In genomic region chr14:86035882-86036281, GRCh38 we compare ENCODE assay signal across 9 cellular contexts.
A peak's percentile ranks its signal among the peaks of the same experiment; 100 is the strongest.
DNase-seq lines count a peak whose midpoint lies in the region; ATAC-seq, FAIRE-seq and TF ChIP-seq lines count a peak whose summit lies in the region.
"Had no signal": no experiment of that assay in that cellular context is flagged by ENCODE, and none has a peak within 500 bp of the region (broad histone marks: within the 10 kb centered on the region; RNA-seq: fewer than 3 reads in every experiment).

No MANE protein-coding gene starts in this region.

- ATAC-seq in HG03460 (IDR thresholded peaks at IDR 0.05; ENCODE audit: unreplicated experiment): peak; percentile 76

- H3K4me3 ChIP-seq in AG09309 (ENCODE audit: control insufficient read depth, low read depth, low read length) (no peak overlapping the region), choroid plexus epithelial cell (ENCODE audit: low read depth, low read length) (no peak overlapping the region)
- H3K4me3 ChIP-seq: adrenal gland had no signal

- TF ChIP-seq CTCF in AG09309 (IDR thresholded peaks at IDR 0.05; ENCODE audit: control insufficient read depth, insufficient read depth, low read depth, low read length, missing control alignments) (peak; percentile 30), choroid plexus epithelial cell (conservative IDR thresholded peaks at IDR 0.05; ENCODE audit: low read depth, low read length) (peak; percentile 61)

- no peak for DNase-seq in AG09309 (ENCODE audit: low read depth)
- peak; percentile 2 for DNase-seq in GM19239 (ENCODE audit: insufficient read length, low spot score)
- peak; percentile 37 for DNase-seq in choroid plexus epithelial cell (ENCODE audit: low read depth)
- no peak for DNase-seq in GM12892 (ENCODE audit: insufficient read length)
- DNase-seq in NCI-H1436 treated with DMSO at 0.1 percent for 48 hours (lab: John Stamatoyannopoulos, UW): no peak
- DNase-seq in COLO829 (ENCODE audit: low spot score): no peak
- no peak for DNase-seq in NCI-H2196 (lab: John Stamatoyannopoulos, UW; ENCODE audit: unreplicated experiment)

- no peak for TF ChIP-seq POLR2A in GM12892 (IDR thresholded peaks at IDR 0.05; ENCODE audit: low read depth, low read length)

- FAIRE-seq in GM19239 (lab: Jason Lieb, UNC): no peak
- no peak for FAIRE-seq in GM12892 (lab: Jason Lieb, UNC)

Comparison
In these comparisons a context has a peak if more than half of its experiments do, and no peak if none do; other contexts are left out.
1. DNase-seq: peak in GM19239 (single experiment) and choroid plexus epithelial cell (single experiment); none in AG09309 (single experiment), GM12892 (single experiment), NCI-H1436 treated with DMSO at 0.1 percent for 48 hours (single experiment), COLO829 (single experiment) and NCI-H2196 (single experiment).